ENCODE assay signal across 9 cellular contexts in the genomic region with DNA sequence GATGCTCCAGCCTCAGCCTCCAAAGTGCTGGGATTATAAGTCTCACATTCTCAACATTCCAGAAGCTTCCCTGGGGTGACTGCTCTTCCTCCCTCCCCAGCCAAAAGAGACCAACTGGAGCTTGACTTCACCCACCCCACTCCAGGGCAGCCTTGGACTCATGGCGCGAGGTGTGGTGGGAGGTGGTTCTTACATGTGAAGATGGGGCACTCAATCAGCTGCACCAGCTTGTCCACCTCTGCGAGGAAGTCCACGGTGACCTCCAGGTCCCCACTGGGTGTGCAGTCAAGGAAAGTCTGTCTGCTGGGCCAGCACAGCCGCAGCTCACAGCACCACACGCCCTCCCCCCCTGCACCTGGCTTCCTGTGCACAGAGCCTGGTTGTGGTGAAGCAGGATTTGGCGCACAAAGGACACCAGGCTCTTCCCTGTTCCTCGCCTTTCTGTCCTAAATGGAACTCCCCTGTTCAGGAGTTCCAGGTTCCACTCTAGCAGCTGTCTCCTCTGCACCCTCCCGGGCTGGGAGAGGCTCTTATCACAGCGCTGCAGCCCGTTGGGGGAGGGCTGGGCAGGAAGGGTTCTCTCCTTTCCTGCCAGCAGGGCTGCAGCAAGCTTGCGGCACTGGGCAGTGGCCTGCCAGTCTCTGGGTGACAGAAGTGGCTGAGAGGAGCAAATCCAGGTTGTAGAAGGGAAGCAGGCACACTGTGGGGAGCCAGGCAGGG. TPM values are rescaled to one million over a fixed set of nuclear protein-coding genes. Genes with fewer than 3 reads are reported as not detected.
A peak's percentile ranks its signal among the peaks of the same experiment; 100 is the strongest.
DNase-seq lines count a peak whose midpoint lies in the region; ATAC-seq and TF ChIP-seq lines count a peak whose summit lies in the region.
"Had no signal": no experiment of that assay in that cellular context is flagged by ENCODE, and none has a peak within 500 bp of the region (broad histone marks: within the 10 kb centered on the region; RNA-seq: fewer than 3 reads in every experiment).

No MANE protein-coding gene starts in this region.

- ATAC-seq in heart right ventricle (peak in 7 of 8 donors; percentile 20 to 55 (median 46)), GM21576 (IDR thresholded peaks at IDR 0.05; ENCODE audit: unreplicated experiment) (no peak)

- H3K4me3 ChIP-seq in SJCRH30 = no peak overlapping the region
- H3K4me3 ChIP-seq in heart right ventricle = no peak overlapping the region
- H3K4me3 ChIP-seq in suprapubic skin = no peak overlapping the region

- H3K36me3 ChIP-seq in SJCRH30 (no peaks in the 10 kb centered on the region), heart right ventricle (peaks cover 0 to 10% (median 0%) of the 10 kb centered on the region in 9 donors), suprapubic skin (no peaks in the 10 kb centered on the region)

- no peak for TF ChIP-seq POLR2A in suprapubic skin (IDR thresholded peaks at IDR 0.05)

- intact Hi-C loops in heart right ventricle (cut with DNase I) = loop anchor here in 1 of 10 donors (5.0 kb wide), 1 partner anchor 37 kb away; no protein-coding TSS in a partner anchor

- H3K4me1 ChIP-seq in SJCRH30 (peaks cover 83% of the 10 kb centered on the region), heart right ventricle (peaks cover 59 to 99% (median 88%) of the 10 kb centered on the region in 9 donors), suprapubic skin (peaks cover 100% of the 10 kb centered on the region)

- H3K9me3 ChIP-seq in SJCRH30 (replicated peaks) (no peaks in the 10 kb centered on the region), heart right ventricle (no peaks in the 10 kb centered on the region), suprapubic skin (no peaks in the 10 kb centered on the region)

- TF ChIP-seq CTCF in heart right ventricle (IDR thresholded peaks at IDR 0.05) = peak in 3 of 9 donors; percentile 25 to 31 (median 29)
- no peak for TF ChIP-seq CTCF in suprapubic skin (IDR thresholded peaks at IDR 0.05)

- TF ChIP-seq EP300 in suprapubic skin (IDR thresholded peaks at IDR 0.05) = no peak

- H3K27ac ChIP-seq in SJCRH30 = peak overlapping the region; percentile 79
- H3K27ac ChIP-seq in heart right ventricle = peak overlapping the region; percentile 17 to 94 (median 75)
- H3K27ac ChIP-seq in suprapubic skin = peak overlapping the region; percentile 91

- DNase-seq in NCI-H82 (lab: John Stamatoyannopoulos, UW) (peak; percentile 8), NCI-H82 treated with DMSO at 0.1 percent for 48 hours (lab: John Stamatoyannopoulos, UW; ENCODE audit: unreplicated experiment) (no peak), SJCRH30 (peak; percentile 85 to 92), heart right ventricle (peak; percentile 64 to 73), suprapubic skin (ENCODE audit: low spot score in 2 of 2) (no peak), NCI-H1105 (lab: John Stamatoyannopoulos, UW) (no peak)
- DNase-seq in activated CD8-positive, alpha-beta memory T cell treated with anti-CD3 and anti-CD28 coated beads, Interleukin-2, amount 50 U/mL, for 48 hours = no peak
- DNase-seq: left cardiac atrium had no signal

- H3K27me3 ChIP-seq in SJCRH30 (no peaks in the 10 kb centered on the region), heart right ventricle (no peaks in the 10 kb centered on the region), suprapubic skin (no peaks in the 10 kb centered on the region)

- 36 to 41% methylated on average over 12 of the region's 12 CpGs for WGBS in heart right ventricle, 2 donors
- WGBS in suprapubic skin = 42% methylated on average over 6 of the region's 12 CpGs

RNA-seq across cellular contexts. Expression of gene MTSS2, which starts 9.7 kb away (rescaled TPM):
- total RNA-seq in SJCRH30 (2014; rRNA removed; shearing (Covaris generic)) = 24.6 and 27.4 TPM in 2 replicates
- total RNA-seq in heart right ventricle (100 to 1,000 TPM in 2 of 10 donors, 10 to 100 TPM in 8; 39.8 to 121 (median 62.1) TPM), suprapubic skin (10 to 100 TPM; 30.1 to 58.7 (median 42.6) TPM)
- polyA plus RNA-seq in heart right ventricle = 10 to 100 TPM; 39.0 to 39.7 TPM

RNA-seq across cellular contexts. Expression of gene IL34, which starts 49.2 kb away (rescaled TPM):
- total RNA-seq in SJCRH30 (2014; rRNA removed; shearing (Covaris generic)) = 0.61 and 0.75 TPM in 2 replicates
- total RNA-seq in heart right ventricle (1 to 10 TPM in 8 of 10 donors, under 1 TPM in 2; 0.37 to 4.4 (median 2.1) TPM), suprapubic skin (100 to 1,000 TPM in 1 of 4 donors, 10 to 100 TPM in 3; 64.2 to 187 (median 92.5) TPM)
- 1 to 10 TPM in 1 of 2 donors, under 1 TPM in 1; 0.72 to 2.7 TPM for polyA plus RNA-seq in heart right ventricle

Comparison
In these comparisons a context has a peak if more than half of its experiments do, and no peak if none do; other contexts are left out.
1. DNase-seq: peak in NCI-H82 (single experiment), SJCRH30 (2 of 2) and heart right ventricle (2 of 2); none in NCI-H82 treated with DMSO at 0.1 percent for 48 hours (single experiment), suprapubic skin (0 of 2), NCI-H1105 (single experiment) and activated CD8-positive, alpha-beta memory T cell treated with anti-CD3 and anti-CD28 coated beads, Interleukin-2, amount 50 U/mL, for 48 hours (single experiment).
2. RNA of gene IL34, which starts 49.2 kb away (total RNA-seq): 64.2 to 187 TPM in suprapubic skin; 0.37 to 4.4 TPM in heart right ventricle and 0.61 to 0.75 TPM in SJCRH30; every median in the first group is over 10 times any median in the second.
3. Peak in every context shown above with its lines, with median percentiles within 50 percentile points of each other: H3K27ac ChIP-seq.